In genomic region chr4:48340905-48341775, GRCh38 we compare ENCODE assay signal across 1 cellular context.
TF ChIP-seq lines count a peak whose summit lies in the region.

Gene SLAIN2 (plus strand): TSS chr4:48341529. CDS start chr4:48341740, 211 bp downstream.

TF ChIP-seq in HepG2, 621 proteins besides CTCF, POLR2A, EP300 and RAD21 (continued from another document):
- TF ChIP-seq LCORL (IDR thresholded peaks at IDR 0.05) (no peak), LCORL (CRISPR knock-in tag; IDR thresholded peaks at IDR 0.05) (peak; percentile 68), XBP1 (CRISPR knock-in tag; IDR thresholded peaks at IDR 0.05) (0 out of 2 replicates have a peak, but pooled peaks have one; percentile 54), SMYD3 (CRISPR knock-in tag; IDR thresholded peaks at IDR 0.05) (no peak), MXI1 (IDR thresholded peaks at IDR 0.05; ENCODE audit: borderline replicate concordance, low read depth, low read length) (peak; percentile 72; the same call in 1 of the 3 replicates), GATAD2A (CRISPR knock-in tag; IDR thresholded peaks at IDR 0.05) (peak; percentile 84), EHMT2 (IDR thresholded peaks at IDR 0.05; ENCODE audit: borderline replicate concordance, low read depth, low read length) (no peak), ETV6 (CRISPR knock-in tag; conservative IDR thresholded peaks at IDR 0.05) (no peak), SP1 (IDR thresholded peaks at IDR 0.05) (no peak), SP1 (CRISPR knock-in tag; IDR thresholded peaks at IDR 0.05) (peak; percentile 87), KLF12 (CRISPR knock-in tag; IDR thresholded peaks at IDR 0.05; ENCODE audit: borderline replicate concordance) (0 out of 2 replicates have a peak, but pooled peaks have one; percentile 38), RBM22 (optimal IDR thresholded peaks at IDR 0.05; ENCODE audit: low read length) (no peak), ZNF569 (CRISPR knock-in tag; IDR thresholded peaks at IDR 0.05; ENCODE audit: borderline replicate concordance) (no peak), ZNF564 (CRISPR knock-in tag; IDR thresholded peaks at IDR 0.05) (no peak; the same call in 1 of the 2 replicates), RFXAP (CRISPR knock-in tag; IDR thresholded peaks at IDR 0.05; ENCODE audit: borderline replicate concordance) (peak; percentile 53; the same call in 1 of the 2 replicates), KLF13 (CRISPR knock-in tag; IDR thresholded peaks at IDR 0.05) (no peak), GLMP (CRISPR knock-in tag; IDR thresholded peaks at IDR 0.05; ENCODE audit: borderline replicate concordance) (no peak), SKIL (CRISPR knock-in tag; IDR thresholded peaks at IDR 0.05; ENCODE audit: borderline replicate concordance) (no peak), AKAP8 (CRISPR knock-in tag; IDR thresholded peaks at IDR 0.05) (no peak), ATAD3A (CRISPR knock-in tag; IDR thresholded peaks at IDR 0.05) (no peak), ZC3H13 (CRISPR knock-in tag; IDR thresholded peaks at IDR 0.05) (0 out of 2 replicates have a peak, but pooled peaks have one; percentile 21), GPN1 (CRISPR knock-in tag; IDR thresholded peaks at IDR 0.05; ENCODE audit: borderline replicate concordance) (no peak), YEATS2 (CRISPR knock-in tag; IDR thresholded peaks at IDR 0.05; ENCODE audit: borderline replicate concordance) (no peak)
- TF ChIP-seq, protein P1, sequence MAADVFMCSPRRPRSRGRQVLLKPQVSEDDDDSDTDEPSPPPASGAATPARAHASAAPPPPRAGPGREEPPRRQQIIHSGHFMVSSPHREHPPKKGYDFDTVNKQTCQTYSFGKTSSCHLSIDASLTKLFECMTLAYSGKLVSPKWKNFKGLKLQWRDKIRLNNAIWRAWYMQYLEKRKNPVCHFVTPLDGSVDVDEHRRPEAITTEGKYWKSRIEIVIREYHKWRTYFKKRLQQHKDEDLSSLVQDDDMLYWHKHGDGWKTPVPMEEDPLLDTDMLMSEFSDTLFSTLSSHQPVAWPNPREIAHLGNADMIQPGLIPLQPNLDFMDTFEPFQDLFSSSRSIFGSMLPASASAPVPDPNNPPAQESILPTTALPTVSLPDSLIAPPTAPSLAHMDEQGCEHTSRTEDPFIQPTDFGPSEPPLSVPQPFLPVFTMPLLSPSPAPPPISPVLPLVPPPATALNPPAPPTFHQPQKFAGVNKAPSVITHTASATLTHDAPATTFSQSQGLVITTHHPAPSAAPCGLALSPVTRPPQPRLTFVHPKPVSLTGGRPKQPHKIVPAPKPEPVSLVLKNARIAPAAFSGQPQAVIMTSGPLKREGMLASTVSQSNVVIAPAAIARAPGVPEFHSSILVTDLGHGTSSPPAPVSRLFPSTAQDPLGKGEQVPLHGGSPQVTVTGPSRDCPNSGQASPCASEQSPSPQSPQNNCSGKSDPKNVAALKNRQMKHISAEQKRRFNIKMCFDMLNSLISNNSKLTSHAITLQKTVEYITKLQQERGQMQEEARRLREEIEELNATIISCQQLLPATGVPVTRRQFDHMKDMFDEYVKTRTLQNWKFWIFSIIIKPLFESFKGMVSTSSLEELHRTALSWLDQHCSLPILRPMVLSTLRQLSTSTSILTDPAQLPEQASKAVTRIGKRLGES (CRISPR knock-in tag; IDR thresholded peaks at IDR 0.05; ENCODE audit: borderline replicate concordance), result no peak
- TF ChIP-seq, protein P2, sequence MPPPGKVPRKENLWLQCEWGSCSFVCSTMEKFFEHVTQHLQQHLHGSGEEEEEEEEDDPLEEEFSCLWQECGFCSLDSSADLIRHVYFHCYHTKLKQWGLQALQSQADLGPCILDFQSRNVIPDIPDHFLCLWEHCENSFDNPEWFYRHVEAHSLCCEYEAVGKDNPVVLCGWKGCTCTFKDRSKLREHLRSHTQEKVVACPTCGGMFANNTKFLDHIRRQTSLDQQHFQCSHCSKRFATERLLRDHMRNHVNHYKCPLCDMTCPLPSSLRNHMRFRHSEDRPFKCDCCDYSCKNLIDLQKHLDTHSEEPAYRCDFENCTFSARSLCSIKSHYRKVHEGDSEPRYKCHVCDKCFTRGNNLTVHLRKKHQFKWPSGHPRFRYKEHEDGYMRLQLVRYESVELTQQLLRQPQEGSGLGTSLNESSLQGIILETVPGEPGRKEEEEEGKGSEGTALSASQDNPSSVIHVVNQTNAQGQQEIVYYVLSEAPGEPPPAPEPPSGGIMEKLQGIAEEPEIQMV (CRISPR knock-in tag; IDR thresholded peaks at IDR 0.05; ENCODE audit: low read depth), result no peak
